In the genomic region with DNA sequence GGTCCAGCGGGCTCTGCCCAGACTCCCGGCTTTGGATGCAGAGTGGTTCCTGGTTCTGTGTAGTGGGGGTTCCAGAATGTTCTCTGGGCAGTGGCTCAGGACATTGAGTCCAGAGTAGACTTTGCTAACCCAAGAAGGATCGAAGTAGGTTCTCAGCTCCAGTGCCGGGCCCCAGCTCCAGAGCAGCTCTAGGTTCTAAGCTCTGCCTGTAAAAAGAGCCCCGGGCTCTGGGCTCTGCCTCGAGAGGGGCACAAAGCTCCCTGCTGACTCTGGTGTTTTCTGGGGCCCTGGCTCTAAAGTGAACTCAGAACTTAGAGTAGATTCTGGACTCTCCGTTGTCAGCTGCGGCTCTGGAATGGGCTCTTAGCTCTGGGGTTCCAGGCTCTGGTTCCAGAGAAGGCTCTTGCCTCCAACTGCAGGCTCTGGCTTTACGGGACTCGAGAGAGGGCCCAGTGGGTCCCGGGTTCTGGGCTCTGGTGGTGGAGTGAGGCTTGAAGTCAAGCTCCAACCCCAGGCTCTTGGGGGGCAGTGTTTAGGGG, we compare ENCODE assay signal across 9 cellular contexts. TPM values are rescaled to one million over a fixed set of nuclear protein-coding genes. Genes with fewer than 3 reads are reported as not detected.
DNase-seq lines count a peak whose midpoint lies in the region; ATAC-seq and TF ChIP-seq lines count a peak whose summit lies in the region.
"Had no signal": no experiment of that assay in that cellular context is flagged by ENCODE, and none has a peak within 500 bp of the region (broad histone marks: within the 10 kb centered on the region; RNA-seq: fewer than 3 reads in every experiment).

No MANE protein-coding gene starts in this region.

- H3K4me1 ChIP-seq in GM23248 (ENCODE audit: insufficient read depth) (no peaks in the 10 kb centered on the region), heart right ventricle (peaks cover 13 to 45% (median 25%) of the 10 kb centered on the region in 9 donors)

- DNase-seq in GM23248 (no peak), heart right ventricle (no peak), skeletal muscle cell (ENCODE audit: low read depth) (no peak), COLO668 (lab: John Stamatoyannopoulos, UW; ENCODE audit: unreplicated experiment) (no peak), NCI-H1417 treated with DMSO at 0.1 percent for 48 hours (lab: John Stamatoyannopoulos, UW) (no peak), cortex of kidney (lab: John Stamatoyannopoulos, UW) (no peak), middle frontal gyrus (ENCODE audit: extremely low spot score, low spot score) (no peak)

- H3K27ac ChIP-seq in GM23248 (no peak overlapping the region), SU-DHL-6 (ENCODE audit: low read depth, low read length) (no peak overlapping the region), heart right ventricle (peak overlapping the region in 9 of 10 donors; percentile 66 to 92 (median 80))

- H3K79me2 ChIP-seq in GM23248 (ENCODE audit: insufficient read depth) (0 out of 2 replicates have a peak, but pooled peaks cover 2% of the 10 kb centered on the region), SU-DHL-6 (ENCODE audit: insufficient read depth, low read length) (no peaks in the 10 kb centered on the region)

- H3K4me2 ChIP-seq in GM23248 (ENCODE audit: unreplicated experiment) (peak overlapping the region; percentile 86), SU-DHL-6 (ENCODE audit: low read depth, low read length, poor library complexity, severe bottlenecking) (peak overlapping the region; percentile 41)

- intact Hi-C loops in heart right ventricle (cut with DNase I): loop anchor here in 8 of 10 donors (1.0 to 10.0 kb wide), 6 partner anchors 79 to 521 kb away; partner anchors contain the start of gene SCAI (in 1 of the 8)

- in situ Hi-C loops in GM23248 (cut with MboI): loop anchor here (5.0 kb wide), 1 partner anchor 81 kb away; the partner anchor contains the start of gene NR6A1

- no peaks in the 10 kb centered on the region for H3K27me3 ChIP-seq in GM23248 (replicated peaks; ENCODE audit: insufficient read depth)
- H3K27me3 ChIP-seq in SU-DHL-6 (ENCODE audit: low read length): no peaks in the 10 kb centered on the region
- no peaks in the 10 kb centered on the region for H3K27me3 ChIP-seq in heart right ventricle

- no peaks in the 10 kb centered on the region for H3K9me3 ChIP-seq in GM23248 (ENCODE audit: low read depth)
- no peaks in the 10 kb centered on the region for H3K9me3 ChIP-seq in SU-DHL-6 (ENCODE audit: insufficient read depth, low read length)
- no peaks in the 10 kb centered on the region for H3K9me3 ChIP-seq in heart right ventricle

- H4K20me1 ChIP-seq in GM23248 (ENCODE audit: insufficient read depth): no peaks in the 10 kb centered on the region
- H4K20me1 ChIP-seq in SU-DHL-6 (ENCODE audit: low read depth, low read length): peaks cover 1% of the 10 kb centered on the region; the same call in 1 of the 2 replicates

- peak in 1 of 8 donors; percentile 0 for ATAC-seq in heart right ventricle

- peak overlapping the region; percentile 50 for H3K9ac ChIP-seq in GM23248
- peak overlapping the region; percentile 37; the same call in 1 of the 2 replicates for H3K9ac ChIP-seq in SU-DHL-6 (ENCODE audit: low read length)

- 57 to 61% methylated on average over 11 of the region's 11 CpGs for WGBS in GM23248 (ENCODE audit: low coverage in 1 of 2, low lambda C conversion rate in 2 of 2, missing lambda C conversion rate in 2 of 2), 2 experiments
- WGBS in heart right ventricle, 2 donors: 67 to 74% methylated on average over 11 of the region's 11 CpGs

- TF ChIP-seq CTCF in SU-DHL-6 (IDR thresholded peaks at IDR 0.05; ENCODE audit: insufficient read depth, low read length, poor library complexity, severe bottlenecking) (no peak), heart right ventricle (IDR thresholded peaks at IDR 0.05) (no peak)

- peaks cover 8% of the 10 kb centered on the region for H3K36me3 ChIP-seq in GM23248 (ENCODE audit: low read depth)
- no peaks in the 10 kb centered on the region for H3K36me3 ChIP-seq in SU-DHL-6 (ENCODE audit: low read length)
- peaks cover 0 to 27% (median 17%) of the 10 kb centered on the region in 9 donors for H3K36me3 ChIP-seq in heart right ventricle

- H3F3A ChIP-seq in GM23248 (ENCODE audit: insufficient read depth) (peaks cover 20% of the 10 kb centered on the region), SU-DHL-6 (ENCODE audit: insufficient read depth) (peaks cover 25% of the 10 kb centered on the region)

- H3K9me2 ChIP-seq in GM23248 (ENCODE audit: insufficient read depth) (no peaks in the 10 kb centered on the region), SU-DHL-6 (replicated peaks; ENCODE audit: insufficient read depth, low read length) (no peaks in the 10 kb centered on the region)

- H2AFZ ChIP-seq in GM23248 (peak overlapping the region; percentile 74), SU-DHL-6 (ENCODE audit: low read depth, low read length, severe bottlenecking) (no peak overlapping the region)

- H3K4me3 ChIP-seq in GM23248 (peak overlapping the region; percentile 69), SU-DHL-6 (ENCODE audit: insufficient read depth, low read length, poor library complexity, severe bottlenecking) (no peak overlapping the region), heart right ventricle (peak overlapping the region; percentile 9 to 56 (median 48)), skeletal muscle cell (ENCODE audit: low read depth, low read length) (peak overlapping the region; percentile 51)

RNA-seq across cellular contexts. Expression of gene WDR38, which starts 0.4 kb away (rescaled TPM):
- total RNA-seq in GM23248 (2014; rRNA removed; shearing (Covaris generic)): not detected in 2 replicates
- polyA plus RNA-seq in GM23248 (2016; fragmentation: Nextera tagmentation; extraction: Ambion mirVana) (not detected in 2 replicates), heart right ventricle (under 1 TPM in 1 of 2 donors, not detected in 1; 0.04 TPM)
- total RNA-seq in heart right ventricle: under 1 TPM in 1 of 10 donors, not detected in 9; 0.22 TPM
- total RNA-seq: dermis microvascular lymphatic vessel endothelial cell had no signal

RNA-seq across cellular contexts. Expression of gene RPL35, which starts 8.1 kb away (rescaled TPM):
- 1,199 and 1,347 TPM in 2 replicates for total RNA-seq in GM23248 (2014; rRNA removed; shearing (Covaris generic))
- polyA plus RNA-seq in GM23248 (2016; fragmentation: Nextera tagmentation; extraction: Ambion mirVana) (1,193 and 1,202 TPM in 2 replicates), heart right ventricle (1,000 to 10,000 TPM; 3,237 to 3,743 TPM)
- total RNA-seq in heart right ventricle: 100 to 1,000 TPM; 598 to 885 (median 678) TPM

RNA-seq across cellular contexts. Expression of gene ARPC5L, which starts 8.3 kb away (rescaled TPM):
- 21.9 and 31.5 TPM in 2 replicates for total RNA-seq in GM23248 (2014; rRNA removed; shearing (Covaris generic))
- polyA plus RNA-seq in GM23248 (2016; fragmentation: Nextera tagmentation; extraction: Ambion mirVana): 75.0 and 77.6 TPM in 2 replicates
- total RNA-seq in heart right ventricle: 10 to 100 TPM; 30.6 to 69.4 (median 39.9) TPM
- polyA plus RNA-seq in heart right ventricle: 10 to 100 TPM; 26.6 to 74.9 TPM

Comparison
In these comparisons a context has a peak if more than half of its experiments do, and no peak if none do; other contexts are left out.
1. H3K27ac ChIP-seq: peak in heart right ventricle (9 of 10); none in GM23248 (single experiment) and SU-DHL-6 (single experiment).